Comparison of ENCODE assay signal across 17 cellular contexts in genomic region chr6:12058164-12058926, GRCh38. TPM values are rescaled to one million over a fixed set of nuclear protein-coding genes. Genes with fewer than 3 reads are reported as not detected.
A peak's percentile ranks its signal among the peaks of the same experiment; 100 is the strongest.
DNase-seq lines count a peak whose midpoint lies in the region; ATAC-seq and TF ChIP-seq lines count a peak whose summit lies in the region.
"Had no signal": no experiment of that assay in that cellular context is flagged by ENCODE, and none has a peak within 500 bp of the region (broad histone marks: within the 10 kb centered on the region; RNA-seq: fewer than 3 reads in every experiment).

No MANE protein-coding gene starts in this region.

- ATAC-seq in Right ventricle myocardium inferior = peak; percentile 57
- ATAC-seq in left lobe of liver = peak; percentile 97

- H3K4me2 ChIP-seq in OCI-LY3 (ENCODE audit: low read length) = peak overlapping the region; percentile 1; the same call in 1 of the 2 replicates

- intact Hi-C loops in Right ventricle myocardium inferior (cut with DNase I) (no loop called here), cardiac septum (cut with DNase I) (no loop called here), stomach (cut with DNase I; ENCODE audit: low total_unique reads) (no loop called here)

- H3K27ac ChIP-seq in OCI-LY3 (ENCODE audit: low read length) (no peak overlapping the region), stomach (no peak overlapping the region)
- H3K27ac ChIP-seq: SJCRH30, suprapubic skin had no signal

- TF ChIP-seq CTCF in OCI-LY3 (IDR thresholded peaks at IDR 0.05; ENCODE audit: low read depth, low read length) = no peak
- TF ChIP-seq CTCF in stomach (IDR thresholded peaks at IDR 0.05) = no peak

- H3K27me3 ChIP-seq in OCI-LY3 (ENCODE audit: low read depth, low read length) = no peaks in the 10 kb centered on the region
- H3K27me3 ChIP-seq in stomach = no peaks in the 10 kb centered on the region
- H3K27me3 ChIP-seq: SJCRH30, suprapubic skin had no signal

- H4K20me1 ChIP-seq in OCI-LY3 (ENCODE audit: insufficient read depth, low read length) = no peaks in the 10 kb centered on the region

- DNase-seq in Right ventricle myocardium inferior (ENCODE audit: missing footprints) = no peak
- DNase-seq in cardiac septum (ENCODE audit: low spot score) = no peak
- DNase-seq in left lobe of liver (ENCODE audit: low spot score) = peak; percentile 68
- DNase-seq in stomach = peak; percentile 71
- DNase-seq in NCI-H2171 treated with DMSO at 0.1 percent for 48 hours (lab: John Stamatoyannopoulos, UW) = no peak
- DNase-seq in NCI-H1694 treated with DMSO at 0.1 percent for 48 hours (lab: John Stamatoyannopoulos, UW) = no peak
- no peak for DNase-seq in NK-92 (lab: John Stamatoyannopoulos, UW; ENCODE audit: unreplicated experiment)
- DNase-seq: activated CD4-positive, alpha-beta T cell treated with anti-CD3 and anti-CD28 coated beads, Interleukin-2, amount 10 ng/mL, durations not matched to agents 7 days and 5 days; activated effector memory CD4-positive, alpha-beta T cell treated with Interleukin-2 at 50 U/mL for 16 hours; aorta; foreskin melanocyte; Kasumi-1; NCI-H446 treated with DMSO at 0.1 percent for 48 hours; OCI-M1; SJCRH30 had no signal

- TF ChIP-seq EP300 in stomach (IDR thresholded peaks at IDR 0.05) = no peak

- H3K4me3 ChIP-seq in OCI-LY3 (ENCODE audit: low read length) (no peak overlapping the region), stomach (no peak overlapping the region)
- H3K4me3 ChIP-seq: SJCRH30, suprapubic skin had no signal

- peaks cover 49% of the 10 kb centered on the region for H3K4me1 ChIP-seq in OCI-LY3 (ENCODE audit: low read length)
- H3K4me1 ChIP-seq in stomach = peaks cover 0 to 27% (median 13%) of the 10 kb centered on the region in 4 donors
- H3K4me1 ChIP-seq: SJCRH30 had no signal

- no peak overlapping the region for H2AFZ ChIP-seq in OCI-LY3 (ENCODE audit: low read depth, low read length)

- WGBS in stomach, 5 donors = 40 to 69% (median 53%) methylated on average over 5 of the region's 5 CpGs

- peaks cover 37% of the 10 kb centered on the region for H3K79me2 ChIP-seq in OCI-LY3 (ENCODE audit: low read length)

- no peaks in the 10 kb centered on the region for H3K9me3 ChIP-seq in OCI-LY3 (ENCODE audit: insufficient read depth, low read length)
- no peaks in the 10 kb centered on the region for H3K9me3 ChIP-seq in stomach
- H3K9me3 ChIP-seq: SJCRH30, suprapubic skin had no signal

- H3K9ac ChIP-seq in OCI-LY3 (ENCODE audit: low read length) = no peak overlapping the region

- no peak for TF ChIP-seq POLR2A in stomach (IDR thresholded peaks at IDR 0.05)

- H3K36me3 ChIP-seq in OCI-LY3 (replicated peaks; ENCODE audit: low read depth, low read length) (no peaks in the 10 kb centered on the region), stomach (no peaks in the 10 kb centered on the region)
- H3K36me3 ChIP-seq: SJCRH30, suprapubic skin had no signal

RNA-seq across cellular contexts. Expression of gene HIVEP1, which starts 46.2 kb away (rescaled TPM):
- 8.3 TPM for total RNA-seq in Right ventricle myocardium inferior
- total RNA-seq in cardiac septum = 17.8 TPM
- 9.7 TPM for total RNA-seq in left lobe of liver
- 10 to 100 TPM; 12.9 to 19.6 (median 16.5) TPM for total RNA-seq in stomach
- polyA plus RNA-seq in stomach = 1 to 10 TPM; 2.0 to 3.7 (median 3.5) TPM

Comparison
In these comparisons a context has a peak if more than half of its experiments do, and no peak if none do; other contexts are left out.
1. DNase-seq: peak in left lobe of liver (single experiment) and stomach (single experiment); none in Right ventricle myocardium inferior (single experiment), cardiac septum (single experiment), NCI-H2171 treated with DMSO at 0.1 percent for 48 hours (single experiment), NCI-H1694 treated with DMSO at 0.1 percent for 48 hours (single experiment) and NK-92 (single experiment).